Comparison of ENCODE assay signal across 1 cellular context in genomic region chr6:161224951-161225676, GRCh38.
TF ChIP-seq lines count a peak whose summit lies in the region.

No MANE protein-coding gene starts in this region.

TF ChIP-seq in HEK293, 187 proteins besides CTCF, POLR2A, EP300 and RAD21:
- TF ChIP-seq ZNF169 (tag by site-specific recombination; IDR thresholded peaks at IDR 0.05) (0 out of 2 replicates have a peak, but pooled peaks have one; percentile 29), ZNF223 (tag by site-specific recombination; IDR thresholded peaks at IDR 0.05) (peak; percentile 90), ZNF658 (tag by site-specific recombination; IDR thresholded peaks at IDR 0.05) (0 out of 2 replicates have a peak, but pooled peaks have one; percentile 26), RBAK (tag by site-specific recombination; IDR thresholded peaks at IDR 0.05) (peak; percentile 23; the same call in 1 of the 2 replicates)
